ENCODE assay signal across 9 cellular contexts in genomic region chr6:32128751-32129296, GRCh38. TPM values are rescaled to one million over a fixed set of nuclear protein-coding genes. Genes with fewer than 3 reads are reported as not detected.
DNase-seq lines count a peak whose midpoint lies in the region; ATAC-seq, FAIRE-seq and TF ChIP-seq lines count a peak whose summit lies in the region.
"Had no signal": no experiment of that assay in that cellular context is flagged by ENCODE, and none has a peak within 500 bp of the region (broad histone marks: within the 10 kb centered on the region; RNA-seq: fewer than 3 reads in every experiment).

No MANE protein-coding gene starts in this region.

- H3K4me1 Mint-ChIP-seq in H9, result peaks cover 22 to 35% of the 10 kb centered on the region in 2 experiments

- H3K79me1 ChIP-seq in H9 (ENCODE audit: insufficient read depth, low read depth, low read length, poor library complexity, severe bottlenecking), result no peaks in the 10 kb centered on the region

- H2BK15ac ChIP-seq in H9 (ENCODE audit: low read depth, low read length), result no peak overlapping the region

- no peak for TF ChIP-seq CTCF in H9 (conservative IDR thresholded peaks at IDR 0.05)
- no peak for TF ChIP-seq CTCF in WI38 (IDR thresholded peaks at IDR 0.05; ENCODE audit: low read depth, low read length)
- no peak for TF ChIP-seq CTCF in gastroesophageal sphincter (IDR thresholded peaks at IDR 0.05)
- TF ChIP-seq CTCF in sigmoid colon (IDR thresholded peaks at IDR 0.05), result no peak

- no peak overlapping the region for H2AK5ac ChIP-seq in H9 (ENCODE audit: insufficient read length, low read length)

- no peak overlapping the region for H3K18ac ChIP-seq in H9 (ENCODE audit: insufficient read length, low read depth, low read length)

- no peak for TF ChIP-seq POLR2A in gastroesophageal sphincter (IDR thresholded peaks at IDR 0.05)
- TF ChIP-seq POLR2A in sigmoid colon (IDR thresholded peaks at IDR 0.05), result no peak

- no peak overlapping the region for H3K4me2 ChIP-seq in H9 (ENCODE audit: insufficient read depth, insufficient read length, low read length)

- no peaks in the 10 kb centered on the region for H4K20me1 ChIP-seq in H9 (ENCODE audit: control insufficient read depth, insufficient read depth, insufficient read length)

- TF ChIP-seq EP300 in gastroesophageal sphincter (IDR thresholded peaks at IDR 0.05) (no peak), sigmoid colon (IDR thresholded peaks at IDR 0.05) (no peak)

- peaks cover 0 to 32% of the 10 kb centered on the region in 2 donors for H3K36me3 ChIP-seq in gastroesophageal sphincter
- peaks cover 0 to 31% (median 18%) of the 10 kb centered on the region in 4 donors for H3K36me3 ChIP-seq in sigmoid colon

- H4K8ac ChIP-seq in H9 (replicated peaks; ENCODE audit: insufficient read length, low read depth, low read length), result no peak overlapping the region

- no peak for FAIRE-seq in frontal cortex (lab: Jason Lieb, UNC)

- H2BK5ac ChIP-seq in H9 (ENCODE audit: insufficient read length, low read length), result no peak overlapping the region

- no CpG with 5 or more reads among the region's 13 CpGs for WGBS in H9 (ENCODE audit: extremely low coverage, insufficient read length, low lambda C conversion rate)
- WGBS in gastroesophageal sphincter (ENCODE audit: low coverage in 1 of 2), 2 donors, result 93% methylated on average over 8 of the region's 13 CpGs; no CpG with 5 or more reads in 1 of the 2 donors
- 88 to 92% methylated on average over 13 of the region's 13 CpGs for WGBS in sigmoid colon, 2 donors

- H3K4me3 ChIP-seq in WI38 (ENCODE audit: low read depth, low read length) (peak overlapping the region; percentile 74; the same call in 1 of the 2 replicates), gastroesophageal sphincter (peak overlapping the region in 1 of 2 donors; percentile 89), sigmoid colon (peak overlapping the region in 3 of 4 donors; percentile 68 to 92 (median 77))

- H3K27ac Mint-ChIP-seq in H9, result peak overlapping the region; percentile 88 to 100 (median 99); a peak in 4 of 7 replicates

- H3K4me3 Mint-ChIP-seq in H9, result peak overlapping the region; percentile 99

- no peak overlapping the region for H3K56ac ChIP-seq in H9 (ENCODE audit: insufficient read length, low read depth, low read length)

- no peak overlapping the region for H3K4ac ChIP-seq in H9 (ENCODE audit: low read depth, low read length)

- no peaks in the 10 kb centered on the region for H3K9me3 ChIP-seq in H9 (ENCODE audit: control insufficient read depth, low read depth, low read length)
- no peaks in the 10 kb centered on the region for H3K9me3 ChIP-seq in gastroesophageal sphincter
- no peaks in the 10 kb centered on the region for H3K9me3 ChIP-seq in sigmoid colon

- peaks cover 3% of the 10 kb centered on the region for H3K23me2 ChIP-seq in H9 (ENCODE audit: insufficient read length, low read depth, low read length, poor library complexity, severe bottlenecking)

- no peaks in the 10 kb centered on the region; the same call in 1 of the 2 replicates for H3K27me3 Mint-ChIP-seq in H9 (ENCODE audit: low read depth)

- no peak overlapping the region for H3T11ph ChIP-seq in H9 (ENCODE audit: low read length)

- no peak overlapping the region for H2BK120ac ChIP-seq in H9 (ENCODE audit: low read depth, low read length, poor library complexity, severe bottlenecking)

- H2AFZ ChIP-seq in H9 (ENCODE audit: low read length), result no peak overlapping the region

- H3K27ac ChIP-seq in H9 (ENCODE audit: insufficient read length, low read depth, low read length), result no peak overlapping the region
- H3K27ac ChIP-seq in gastroesophageal sphincter, result peak overlapping the region in 3 of 4 donors; percentile 91 to 93 (median 92)
- H3K27ac ChIP-seq in sigmoid colon, result peak overlapping the region; percentile 91 to 94 (median 92)

- H2BK12ac ChIP-seq in H9 (ENCODE audit: insufficient read length, low read depth, low read length), result no peak overlapping the region

- H4K91ac ChIP-seq in H9 (ENCODE audit: insufficient read length, low read depth, low read length), result no peak overlapping the region

- ATAC-seq in gastroesophageal sphincter, result no peak
- ATAC-seq in activated CD4-positive, CD25-positive, alpha-beta regulatory T cell treated with anti-CD3 and anti-CD28 coated beads, Interleukin-2, amount 50 U/mL, for 24 hours, result no peak

- H3K9ac ChIP-seq in H9 (ENCODE audit: extremely low read depth, insufficient read length, low read length), result no peak overlapping the region

- H3K23ac ChIP-seq in H9 (ENCODE audit: insufficient read length, low read depth, low read length), result no peak overlapping the region

- H3K4me1 ChIP-seq in H9 (ENCODE audit: insufficient read depth, low read length) (no peaks in the 10 kb centered on the region), gastroesophageal sphincter (peaks cover 7 to 50% (median 24%) of the 10 kb centered on the region in 3 donors), sigmoid colon (peaks cover 0 to 36% (median 31%) of the 10 kb centered on the region in 4 donors)

- intact Hi-C loops in sigmoid colon (cut with DNase I), result loop anchor here (1.0 to 10.0 kb wide), 2 partner anchors 66 to 224 kb away; partner anchors contain the start of gene ZBTB12

- H4K5ac ChIP-seq in H9 (ENCODE audit: insufficient read length, low read depth, low read length), result no peak overlapping the region

- peaks cover 8 to 23% (median 17%) of the 10 kb centered on the region in 3 experiments; a peak in 6 of 7 replicates for H3K36me3 Mint-ChIP-seq in H9 (ENCODE audit: insufficient read depth in 1 of 3, low read depth in 3 of 3)

- H3K9me3 Mint-ChIP-seq in H9, result no peaks in the 10 kb centered on the region

- H3K14ac ChIP-seq in H9 (ENCODE audit: insufficient read depth, low read length), result no peak overlapping the region

- H2BK20ac ChIP-seq in H9 (ENCODE audit: low read depth, low read length, poor library complexity, severe bottlenecking), result no peak overlapping the region

- no peaks in the 10 kb centered on the region for H3K79me2 ChIP-seq in H9 (ENCODE audit: insufficient read depth, low read length)

- no peaks in the 10 kb centered on the region for H3K27me3 ChIP-seq in H9 (ENCODE audit: insufficient read depth, low read length)
- H3K27me3 ChIP-seq in gastroesophageal sphincter, result no peaks in the 10 kb centered on the region
- H3K27me3 ChIP-seq in sigmoid colon, result no peaks in the 10 kb centered on the region

- no peak for DNase-seq in H9
- DNase-seq in sigmoid colon, result no peak
- DNase-seq in frontal cortex (ENCODE audit: low spot score in 2 of 2), result no peak
- DNase-seq in SIG-M5 treated with dmso at 0.1 percent for 504 hours (lab: John Stamatoyannopoulos, UW; ENCODE audit: unreplicated experiment), result no peak
- no peak for DNase-seq in cortex of kidney (lab: John Stamatoyannopoulos, UW)

RNA-seq across cellular contexts. Expression of gene ATF6B, which starts 0.8 kb away (rescaled TPM):
- total RNA-seq in H9 (2021) (44.0 and 45.3 TPM in 2 replicates), gastroesophageal sphincter (10 to 100 TPM; 13.3 to 26.9 (median 25.2) TPM), sigmoid colon (10 to 100 TPM; 24.5 to 73.4 (median 24.8) TPM), frontal cortex (13.0 TPM)
- 10 to 100 TPM; 10.9 to 93.6 (median 14.4) TPM for polyA plus RNA-seq in sigmoid colon

RNA-seq across cellular contexts. Expression of gene FKBPL, which starts 1.3 kb away (rescaled TPM):
- total RNA-seq in H9 (2021) (10.9 and 11.1 TPM in 2 replicates), gastroesophageal sphincter (1 to 10 TPM; 2.3 to 4.2 (median 3.7) TPM), sigmoid colon (1 to 10 TPM; 2.1 to 5.5 (median 4.2) TPM), frontal cortex (4.5 TPM)
- polyA plus RNA-seq in sigmoid colon, result 10 to 100 TPM in 1 of 3 donors, 1 to 10 TPM in 2; 4.9 to 10.4 (median 6.0) TPM

RNA-seq across cellular contexts. Expression of gene TNXB, which starts 19.7 kb away (rescaled TPM):
- 5.0 and 5.2 TPM in 2 replicates for total RNA-seq in H9 (2021)
- 100 to 1,000 TPM; 148 to 394 (median 190) TPM for total RNA-seq in gastroesophageal sphincter
- 100 to 1,000 TPM in 3 of 4 donors, 10 to 100 TPM in 1; 66.0 to 224 (median 116) TPM for total RNA-seq in sigmoid colon
- polyA plus RNA-seq in sigmoid colon, result 10 to 100 TPM in 1 of 3 donors, 1 to 10 TPM in 2; 1.4 to 16.4 (median 7.2) TPM
- total RNA-seq in frontal cortex, result 4.5 TPM

RNA-seq across cellular contexts. Expression of gene PRRT1, which starts 22.9 kb away (rescaled TPM):
- total RNA-seq in H9 (2021) (1.8 and 1.9 TPM in 2 replicates), gastroesophageal sphincter (1 to 10 TPM; 1.2 to 4.8 (median 3.1) TPM), sigmoid colon (1 to 10 TPM; 1.8 to 6.1 (median 3.1) TPM), frontal cortex (0.41 TPM)
- 1 to 10 TPM in 2 of 3 donors, under 1 TPM in 1; 0.46 to 3.3 (median 1.8) TPM for polyA plus RNA-seq in sigmoid colon
- total RNA-seq: RPMI7951 had no signal

RNA-seq across cellular contexts. Expression of gene PPT2, which starts 25.1 kb away (rescaled TPM):
- total RNA-seq in H9 (2021), result 43.1 and 46.3 TPM in 2 replicates
- total RNA-seq in gastroesophageal sphincter, result 100 to 1,000 TPM in 1 of 4 donors, 10 to 100 TPM in 3; 16.0 to 120 (median 25.5) TPM
- total RNA-seq in sigmoid colon, result 100 to 1,000 TPM in 2 of 4 donors, 10 to 100 TPM in 2; 15.5 to 126 (median 62.7) TPM
- polyA plus RNA-seq in sigmoid colon, result 10 to 100 TPM in 1 of 3 donors, 1 to 10 TPM in 2; 3.0 to 13.0 (median 5.4) TPM
- total RNA-seq in frontal cortex, result 9.8 TPM

Comparison
In these comparisons a context has a peak if more than half of its experiments do, and no peak if none do; other contexts are left out.
1. RNA of gene TNXB, which starts 19.7 kb away (total RNA-seq): 148 to 394 TPM in gastroesophageal sphincter and 66.0 to 224 TPM in sigmoid colon; 5.0 to 5.2 TPM in H9 and 4.5 TPM in frontal cortex (single experiment); every median in the first group is over 10 times any median in the second.